ENCODE assay signal across 10 cellular contexts in the genomic region with DNA sequence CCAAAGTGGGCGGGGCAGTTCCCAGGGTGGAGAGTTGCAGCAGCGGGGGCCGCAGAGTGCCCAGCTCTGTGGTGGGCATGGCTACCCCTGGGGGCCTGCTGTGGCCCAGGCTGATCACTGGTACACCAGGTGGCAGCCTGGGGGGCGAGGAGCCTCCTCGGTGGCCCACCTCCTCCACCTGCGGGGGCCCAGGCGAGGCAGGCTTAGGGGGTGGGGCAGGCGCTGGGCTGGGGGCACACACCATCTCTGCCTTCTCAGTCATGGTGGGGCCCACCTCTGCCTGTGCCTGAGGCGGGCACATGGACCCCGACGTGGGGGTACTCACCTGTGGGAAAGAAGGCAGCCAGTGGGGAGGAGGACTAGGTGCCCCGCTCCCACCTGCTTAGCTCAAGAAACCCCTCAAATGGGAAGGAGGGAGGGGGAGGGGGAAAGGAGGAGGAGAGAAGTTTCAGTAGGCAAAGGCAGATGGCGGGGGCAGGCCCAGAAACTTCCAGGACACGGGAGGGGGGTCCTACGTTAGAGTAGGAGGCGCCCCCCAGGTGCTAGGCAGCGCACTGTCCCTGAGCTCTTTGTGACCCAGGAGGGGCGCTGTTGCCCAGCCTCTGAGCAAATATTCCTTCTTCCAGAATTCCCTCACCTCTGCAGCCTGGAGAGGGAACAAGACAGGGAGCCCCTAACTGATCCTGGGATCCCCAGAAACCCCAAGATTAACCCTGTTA. TPM values are rescaled to one million over a fixed set of nuclear protein-coding genes. Genes with fewer than 3 reads are reported as not detected.
DNase-seq lines count a peak whose midpoint lies in the region; ATAC-seq, FAIRE-seq and TF ChIP-seq lines count a peak whose summit lies in the region.
"Had no signal": no experiment of that assay in that cellular context is flagged by ENCODE, and none has a peak within 500 bp of the region (broad histone marks: within the 10 kb centered on the region; RNA-seq: fewer than 3 reads in every experiment).

No MANE protein-coding gene starts in this region.

- H3K4me3 Mint-ChIP-seq in activated naive CD8-positive, alpha-beta T cell: peak overlapping the region; percentile 72

- H3K9me3 ChIP-seq in right lobe of liver: no peaks in the 10 kb centered on the region
- H3K9me3 ChIP-seq: thyroid gland had no signal

- H3K27me3 ChIP-seq in right lobe of liver: peaks cover 0 to 6% of the 10 kb centered on the region in 2 donors
- H3K27me3 ChIP-seq: thyroid gland had no signal

- FAIRE-seq in GM12892 (lab: Jason Lieb, UNC): peak; percentile 30

- H3K4me1 ChIP-seq in right lobe of liver: peaks cover 0 to 29% (median 7%) of the 10 kb centered on the region in 4 donors

- peak overlapping the region; percentile 33; the same call in 1 of the 2 replicates for H3K27ac ChIP-seq in 22Rv1
- H3K27ac ChIP-seq in right lobe of liver: peak overlapping the region in 1 of 3 donors; percentile 10

- peaks cover 4% of the 10 kb centered on the region for H3K27me3 Mint-ChIP-seq in activated naive CD8-positive, alpha-beta T cell

- no peaks in the 10 kb centered on the region for H3K36me3 ChIP-seq in right lobe of liver
- H3K36me3 ChIP-seq: thyroid gland had no signal

- H3K9me3 Mint-ChIP-seq in activated naive CD8-positive, alpha-beta T cell (ENCODE audit: low read depth): no peaks in the 10 kb centered on the region

- WGBS in right lobe of liver (ENCODE audit: insufficient coverage, low coverage, low lambda C conversion rate, missing lambda C conversion rate): 23% methylated on average over 9 of the region's 18 CpGs

- peak; percentile 15; the same call in 1 of the 2 replicates for TF ChIP-seq CTCF in 22Rv1 (IDR thresholded peaks at IDR 0.05)
- TF ChIP-seq CTCF in right lobe of liver (IDR thresholded peaks at IDR 0.05): peak in 3 of 4 donors; percentile 28 to 37 (median 33)

- TF ChIP-seq POLR2A in GM12892 (IDR thresholded peaks at IDR 0.05; ENCODE audit: low read depth, low read length) (no peak), right lobe of liver (IDR thresholded peaks at IDR 0.05) (no peak)

- DNase-seq in GM12892 (ENCODE audit: insufficient read length) (no peak), right lobe of liver (no peak), left lobe of liver (ENCODE audit: low spot score) (no peak), NCI-H2227 treated with DMSO at 0.1 percent for 48 hours (lab: John Stamatoyannopoulos, UW) (no peak)
- no peak for DNase-seq in stimulated activated naive CD4-positive, alpha-beta T cell treated with Interleukin-2 at 50 U/mL for 16 hours (lab: John Stamatoyannopoulos, UW)
- DNase-seq: thyroid gland had no signal

- H3K27ac Mint-ChIP-seq in activated naive CD8-positive, alpha-beta T cell: peak overlapping the region; percentile 64

- H3K36me3 Mint-ChIP-seq in activated naive CD8-positive, alpha-beta T cell: peaks cover 4% of the 10 kb centered on the region

- peaks cover 46% of the 10 kb centered on the region for H3K4me1 Mint-ChIP-seq in activated naive CD8-positive, alpha-beta T cell (ENCODE audit: low read depth)

- peak overlapping the region in 1 of 3 donors; percentile 53 for H3K4me3 ChIP-seq in right lobe of liver

- intact Hi-C loops in right lobe of liver (cut with DNase I): loop anchor here in 1 of 2 donors (10.0 kb wide), 1 partner anchor 164 kb away; no protein-coding TSS in a partner anchor

- no peak for ATAC-seq in right lobe of liver
- ATAC-seq in left lobe of liver: no peak
- no peak for ATAC-seq in HG03175 (IDR thresholded peaks at IDR 0.05; ENCODE audit: unreplicated experiment)

RNA-seq across cellular contexts. Expression of a gene that starts 1.6 kb away (rescaled TPM):
- polyA plus RNA-seq in GM12892 (2012; ENCODE audit: missing spikeins): 1.2 TPM
- total RNA-seq in right lobe of liver: 1 to 10 TPM; 1.1 to 3.7 (median 2.3) TPM
- total RNA-seq in left lobe of liver: 1.5 TPM
- total RNA-seq: HT1080 had no signal

RNA-seq across cellular contexts. Expression of a gene that starts 15.5 kb away (rescaled TPM):
- polyA plus RNA-seq in GM12892 (2012; ENCODE audit: missing spikeins): 39.1 TPM
- 10 to 100 TPM; 15.0 to 20.5 (median 17.2) TPM for total RNA-seq in right lobe of liver
- 15.8 TPM for total RNA-seq in left lobe of liver

RNA-seq across cellular contexts. Expression of a gene that starts 17.0 kb away (rescaled TPM):
- polyA plus RNA-seq in GM12892 (2012; ENCODE audit: missing spikeins): 8.5 TPM
- 10 to 100 TPM; 19.2 to 30.3 (median 26.4) TPM for total RNA-seq in right lobe of liver
- total RNA-seq in left lobe of liver: 26.7 TPM

RNA-seq across cellular contexts. Expression of a gene that starts 49.1 kb away (rescaled TPM):
- polyA plus RNA-seq in GM12892 (2012; ENCODE audit: missing spikeins): 31.0 TPM
- 10 to 100 TPM; 18.2 to 41.5 (median 23.4) TPM for total RNA-seq in right lobe of liver
- total RNA-seq in left lobe of liver: 22.7 TPM

RNA-seq across cellular contexts. Expression of a gene that starts 49.2 kb away (rescaled TPM):
- polyA plus RNA-seq in GM12892 (2012; ENCODE audit: missing spikeins): 33.5 TPM
- total RNA-seq in right lobe of liver (10 to 100 TPM; 19.1 to 86.6 (median 23.8) TPM), left lobe of liver (26.5 TPM)
